1 cellular context compared by ENCODE assay signal in the genomic region with DNA sequence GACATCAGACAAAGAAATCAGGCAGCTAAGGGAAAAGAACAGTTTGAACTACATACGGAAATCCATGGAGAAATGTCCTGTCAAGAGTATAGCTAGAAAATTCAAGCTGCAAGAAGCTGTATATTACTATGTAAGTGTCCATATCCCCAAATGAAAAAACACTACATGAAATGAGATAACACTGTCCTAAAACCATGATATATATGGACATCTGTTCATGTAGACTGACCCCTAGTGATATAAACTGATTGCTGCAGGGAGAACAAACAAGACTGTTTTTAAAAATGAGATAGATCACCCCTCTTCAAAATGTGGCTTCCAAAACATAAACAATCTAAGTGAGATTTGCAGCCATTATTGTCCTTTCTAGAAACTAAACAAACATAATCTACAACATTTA.
TF ChIP-seq lines count a peak whose summit lies in the region.

No MANE protein-coding gene starts in this region.

TF ChIP-seq in GM23338, 12 proteins besides CTCF, POLR2A, EP300 and RAD21 (continued from another document):
- no peak for TF ChIP-seq ZNF462 (CRISPR knock-in tag; IDR thresholded peaks at IDR 0.05)
